ENCODE assay signal across 1 cellular context in genomic region chr15:85188171-85188577, GRCh38.
TF ChIP-seq lines count a peak whose summit lies in the region.

No MANE protein-coding gene starts in this region.

TF ChIP-seq in K562, 482 proteins besides CTCF, POLR2A, EP300 and RAD21 (continued from another document):
- 0 out of 2 replicates have a peak, but pooled peaks have one; percentile 52 for TF ChIP-seq HDGF (IDR thresholded peaks at IDR 0.05)
